11 cellular contexts compared by ENCODE assay signal in the genomic region with DNA sequence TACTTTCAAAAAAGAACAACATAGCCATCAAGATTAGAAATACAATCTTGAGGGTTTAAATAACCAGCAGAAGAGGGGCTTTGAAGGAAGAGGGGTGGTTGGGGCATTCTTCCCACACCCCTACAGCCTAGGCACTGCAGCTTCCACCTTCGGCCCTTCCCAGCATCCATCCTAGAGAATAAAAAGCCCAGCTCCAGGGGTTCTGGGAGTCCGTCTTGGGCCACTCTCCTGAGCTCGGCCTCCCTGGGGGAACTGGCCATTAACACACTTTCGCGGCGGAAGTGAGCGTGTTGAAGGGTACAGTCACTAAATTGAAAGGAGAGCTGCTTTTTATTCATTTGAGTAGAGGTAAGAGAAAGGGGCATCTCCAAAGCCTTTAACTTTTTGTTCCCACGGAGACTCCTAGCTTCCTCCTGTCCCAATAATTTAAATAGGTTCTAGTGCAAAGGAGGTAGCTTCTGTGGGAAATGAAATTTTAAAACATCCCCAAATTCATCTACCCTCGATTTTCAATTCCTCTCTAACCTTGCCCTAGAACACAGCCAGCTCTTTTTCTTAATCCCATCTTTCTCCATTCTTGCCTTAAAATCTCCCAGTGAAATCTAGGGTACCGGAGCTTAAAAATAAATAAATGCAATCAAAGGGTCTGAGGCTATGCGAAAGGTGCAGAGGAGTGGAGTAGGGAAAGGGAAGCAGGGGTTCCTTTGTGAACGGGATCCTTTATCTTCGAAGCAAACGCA. TPM values are rescaled to one million over a fixed set of nuclear protein-coding genes. Genes with fewer than 3 reads are reported as not detected.
A peak's percentile ranks its signal among the peaks of the same experiment; 100 is the strongest.
DNase-seq lines count a peak whose midpoint lies in the region; ATAC-seq, FAIRE-seq and TF ChIP-seq lines count a peak whose summit lies in the region.
"Had no signal": no experiment of that assay in that cellular context is flagged by ENCODE, and none has a peak within 500 bp of the region (broad histone marks: within the 10 kb centered on the region; RNA-seq: fewer than 3 reads in every experiment).

No MANE protein-coding gene starts in this region.

- H3K4me3 Mint-ChIP-seq in CD4-positive, alpha-beta T cell, result no peak overlapping the region
- H3K4me3 Mint-ChIP-seq: CD4-positive, CD25-positive, alpha-beta regulatory T cell had no signal

- peak overlapping the region; percentile 78 for H3K4me3 ChIP-seq in iPS-20b (ENCODE audit: low read length)
- no peak overlapping the region for H3K4me3 ChIP-seq in skeletal muscle tissue (ENCODE audit: low read length in 3 of 3)
- H3K4me3 ChIP-seq: SK-N-MC had no signal

- no peak overlapping the region for H3K27ac Mint-ChIP-seq in CD4-positive, alpha-beta T cell
- H3K27ac Mint-ChIP-seq: CD4-positive, CD25-positive, alpha-beta regulatory T cell had no signal

- H3K36me3 ChIP-seq in iPS-20b (ENCODE audit: insufficient read depth, low read depth, low read length) (no peaks in the 10 kb centered on the region), skeletal muscle tissue (ENCODE audit: control insufficient read depth in 3 of 3, insufficient read depth in 3 of 3, low read length in 3 of 3) (no peaks in the 10 kb centered on the region)
- H3K36me3 ChIP-seq: cardiac muscle cell had no signal

- H3K4me1 Mint-ChIP-seq in CD4-positive, alpha-beta T cell (ENCODE audit: low read depth), result no peaks in the 10 kb centered on the region

- peak overlapping the region; percentile 55 for H3K27ac ChIP-seq in VCaP
- no peak overlapping the region for H3K27ac ChIP-seq in iPS-20b (ENCODE audit: low read length)
- peak overlapping the region; percentile 95 for H3K27ac ChIP-seq in skeletal muscle tissue (ENCODE audit: low read depth, low read length)
- no peak overlapping the region for H3K27ac ChIP-seq in CD4-positive, alpha-beta T cell (ENCODE audit: low read depth, low read length)
- H3K27ac ChIP-seq: cardiac muscle cell, SK-N-MC had no signal

- no peaks in the 10 kb centered on the region for H3K9me3 Mint-ChIP-seq in CD4-positive, alpha-beta T cell

- H3K9me3 ChIP-seq in iPS-20b (ENCODE audit: insufficient read depth, low read depth, low read length) (no peaks in the 10 kb centered on the region), skeletal muscle tissue (ENCODE audit: control insufficient read depth in 3 of 3, low read length in 3 of 3) (no peaks in the 10 kb centered on the region)
- no peaks in the 10 kb centered on the region for H3K9me3 ChIP-seq in CD4-positive, alpha-beta T cell (ENCODE audit: control insufficient read depth, low read length)

- FAIRE-seq in GM18507 (lab: Jason Lieb, UNC), result peak; percentile 45

- no peaks in the 10 kb centered on the region for H3K36me3 Mint-ChIP-seq in CD4-positive, alpha-beta T cell (ENCODE audit: low read depth)
- H3K36me3 Mint-ChIP-seq: CD4-positive, CD25-positive, alpha-beta regulatory T cell had no signal

- CTCF ChIA-PET in CD4-positive, alpha-beta T cell (lab: Charles Lee), result no interaction called here

- TF ChIP-seq CTCF in VCaP (conservative IDR thresholded peaks at IDR 0.05), result no peak
- TF ChIP-seq CTCF in CD4-positive, alpha-beta T cell (IDR thresholded peaks at IDR 0.05), result no peak

- peaks cover 100% of the 10 kb centered on the region for H3K27me3 ChIP-seq in iPS-20b (ENCODE audit: insufficient read depth, low read length)
- H3K27me3 ChIP-seq in skeletal muscle tissue (ENCODE audit: control insufficient read depth in 3 of 3, insufficient read depth in 3 of 3, low read length in 3 of 3), result no peaks in the 10 kb centered on the region
- peaks cover 98% of the 10 kb centered on the region for H3K27me3 ChIP-seq in CD4-positive, alpha-beta T cell (ENCODE audit: control insufficient read depth, insufficient read depth, low read length)

- ATAC-seq in GM21526 (IDR thresholded peaks at IDR 0.05; ENCODE audit: low FRiP score, unreplicated experiment), result no peak
- no peak for ATAC-seq in GM21390 (IDR thresholded peaks at IDR 0.05; ENCODE audit: unreplicated experiment)
- ATAC-seq in CD4-positive, alpha-beta T cell (ENCODE audit: poor library complexity), result no peak
- ATAC-seq in HG02973 (IDR thresholded peaks at IDR 0.05; ENCODE audit: unreplicated experiment), result no peak

- H3K27me3 Mint-ChIP-seq in CD4-positive, alpha-beta T cell, result peaks cover 38% of the 10 kb centered on the region

- POLR2A ChIA-PET in CD4-positive, alpha-beta T cell (lab: Charles Lee), result no interaction called here

- H3K9ac ChIP-seq in iPS-20b (ENCODE audit: low read depth, low read length) (peak overlapping the region; percentile 60; the same call in 1 of the 2 replicates), skeletal muscle tissue (ENCODE audit: low read depth in 1 of 3, low read length in 3 of 3) (peak overlapping the region in 2 of 3 donors; percentile 80 to 82)

- H3K4me1 ChIP-seq in iPS-20b (ENCODE audit: insufficient read depth, low read length) (peaks cover 33% of the 10 kb centered on the region), skeletal muscle tissue (ENCODE audit: control insufficient read depth in 3 of 3, insufficient read depth in 3 of 3, low read length in 3 of 3) (peaks cover 20 to 36% (median 27%) of the 10 kb centered on the region in 3 donors)

- intact Hi-C loops in CD4-positive, alpha-beta T cell (cut with DNase I, micrococcal nuclease), result no loop called here

- no peak for DNase-seq in GM18507 (ENCODE audit: extremely low spot score, insufficient read length, low read depth)
- no peak for DNase-seq in CD4-positive, alpha-beta T cell
- DNase-seq: CD4-positive, CD25-positive, alpha-beta regulatory T cell had no signal

RNA-seq across cellular contexts. Expression of gene NFIB, which starts 31.1 kb away (rescaled TPM):
- total RNA-seq in skeletal muscle tissue, result 95.0 TPM
- not detected for total RNA-seq in CD4-positive, alpha-beta T cell

Comparison
In these comparisons a context has a peak if more than half of its experiments do, and no peak if none do; other contexts are left out.
1. H3K27ac ChIP-seq: peak in VCaP (single experiment) and skeletal muscle tissue (single experiment); none in iPS-20b (single experiment) and CD4-positive, alpha-beta T cell (single experiment).
2. RNA of gene NFIB, which starts 31.1 kb away (total RNA-seq): 95.0 TPM in skeletal muscle tissue (single experiment); not detected in CD4-positive, alpha-beta T cell; every median in the first group is over 10 times any median in the second.